Comparison of ENCODE assay signal across 7 cellular contexts in the genomic region with DNA sequence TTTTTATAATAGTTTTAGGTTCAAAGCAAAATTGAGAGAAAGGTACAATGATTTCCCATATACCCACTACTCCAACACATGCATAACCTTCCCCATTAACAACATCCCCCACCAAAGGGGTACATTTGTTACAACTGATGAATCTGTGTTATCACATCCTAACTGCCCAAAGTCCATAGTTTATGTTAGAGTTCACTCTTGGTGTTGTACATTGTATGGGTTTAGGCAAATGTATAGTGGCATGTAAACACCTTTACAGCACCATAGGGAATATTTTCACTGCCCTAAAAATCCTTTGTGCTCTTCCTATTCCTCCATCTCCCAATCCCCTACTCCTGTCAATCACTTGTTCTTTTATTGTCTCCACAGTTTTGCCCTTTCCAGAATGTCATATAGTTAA.
"Had no signal": no experiment of that assay in that cellular context is flagged by ENCODE, and none has a peak within 500 bp of the region (broad histone marks: within the 10 kb centered on the region; RNA-seq: fewer than 3 reads in every experiment).

No MANE protein-coding gene starts in this region.

- DNase-seq: IMR-90, KBM-7, KG1 had no signal

- H3K4me3 ChIP-seq: K562 had no signal

- ATAC-seq: K562 had no signal

- H3K4me2 ChIP-seq: KMS-11 had no signal

- H3K9ac ChIP-seq: KMS-11 had no signal

- H3K27ac ChIP-seq: HL-60, KMS-11 had no signal

- FAIRE-seq: HTR-8/SVneo, K562 had no signal
